Comparison of ENCODE assay signal across 1 cellular context in the genomic region with DNA sequence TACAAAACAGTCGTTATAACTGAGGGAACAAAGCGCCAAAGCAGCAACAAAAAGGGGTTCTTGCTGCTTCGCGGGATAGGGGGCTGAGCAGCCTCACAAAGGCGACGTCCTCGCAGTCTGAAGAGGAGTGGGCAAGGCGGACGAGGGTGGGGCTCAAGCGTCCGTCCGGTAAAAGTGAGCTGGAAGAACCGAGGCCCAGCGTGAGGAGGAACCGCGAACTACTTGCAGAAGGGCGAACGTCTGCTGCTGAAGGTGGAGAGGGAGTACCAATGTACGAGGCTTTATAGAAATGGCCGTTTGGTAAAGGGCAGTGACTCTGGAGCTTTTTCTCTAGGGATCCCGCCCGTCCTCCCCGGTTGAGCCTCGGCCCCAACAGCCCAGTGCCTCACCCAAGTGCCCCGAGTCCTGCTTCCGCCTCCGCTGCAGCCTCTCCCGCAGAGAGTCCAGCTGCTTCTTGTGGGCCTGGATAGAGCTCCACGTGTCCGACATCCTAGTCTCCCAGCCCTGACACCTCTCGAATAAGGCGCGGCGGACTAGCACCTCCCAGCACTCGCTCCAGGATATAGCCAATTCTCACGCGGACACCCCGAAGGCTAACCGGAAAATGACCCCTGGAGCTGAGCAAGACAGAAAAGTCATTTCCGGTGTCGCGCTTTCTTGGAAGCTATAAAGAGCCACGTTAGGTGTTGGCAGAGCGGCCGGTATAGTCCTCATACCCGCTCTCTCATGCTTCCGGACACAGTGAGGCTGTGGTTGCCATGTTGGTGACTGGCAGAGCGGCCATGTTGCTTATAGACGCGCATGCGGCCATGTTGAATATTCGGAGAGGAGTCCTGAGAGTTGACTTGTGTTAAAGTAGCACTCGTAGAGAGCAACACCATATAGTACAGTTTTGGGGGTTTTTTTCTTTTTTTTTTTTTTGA.
A peak's percentile ranks its signal among the peaks of the same experiment; 100 is the strongest.
TF ChIP-seq lines count a peak whose summit lies in the region.

Gene METTL3, minus strand, starts transcription at position 606 of the 923 bp plus-strand sequence. Its CDS starts 117 bp downstream, at position 489.

TF ChIP-seq in A549, 52 proteins besides CTCF, POLR2A, EP300 and RAD21 (continued from another document):
- TF ChIP-seq TP53 (CRISPR knock-in tag; IDR thresholded peaks at IDR 0.05), result 0 out of 2 replicates have a peak, but pooled peaks have one; percentile 34
- TF ChIP-seq HEYL (CRISPR knock-in tag; IDR thresholded peaks at IDR 0.05), result no peak
- TF ChIP-seq CHD2 (IDR thresholded peaks at IDR 0.05; ENCODE audit: low read length, partially characterized antibody), result no peak
- TF ChIP-seq FOSL2 (IDR thresholded peaks at IDR 0.05), result no peak
- peak; percentile 34; the same call in 1 of the 2 replicates for TF ChIP-seq FOSL2 (CRISPR knock-in tag; IDR thresholded peaks at IDR 0.05)
- TF ChIP-seq MYC (IDR thresholded peaks at IDR 0.05; ENCODE audit: borderline replicate concordance, low read length), result peak; percentile 91
- TF ChIP-seq RNF2 (IDR thresholded peaks at IDR 0.05; ENCODE audit: borderline replicate concordance, low read depth), result no peak
- TF ChIP-seq HOXA7 (CRISPR knock-in tag; IDR thresholded peaks at IDR 0.05), result 0 out of 2 replicates have a peak, but pooled peaks have one; percentile 26
- TF ChIP-seq FOXS1 (CRISPR knock-in tag; IDR thresholded peaks at IDR 0.05), result no peak
- TF ChIP-seq MAFK (IDR thresholded peaks at IDR 0.05; ENCODE audit: partially characterized antibody), result peak; percentile 28
- peak; percentile 96 for TF ChIP-seq MAX (IDR thresholded peaks at IDR 0.05)
- no peak for TF ChIP-seq CHD4 (IDR thresholded peaks at IDR 0.05; ENCODE audit: borderline replicate concordance)
- TF ChIP-seq KDM5A (IDR thresholded peaks at IDR 0.05), result 0 out of 2 replicates have a peak, but pooled peaks have one; percentile 23
- no peak for TF ChIP-seq NR3C1 (IDR thresholded peaks at IDR 0.05)
- peak; percentile 84; the same call in 1 of the 2 replicates for TF ChIP-seq HOXB13 (CRISPR knock-in tag; IDR thresholded peaks at IDR 0.05; ENCODE audit: low read depth)
- TF ChIP-seq, protein P1, sequence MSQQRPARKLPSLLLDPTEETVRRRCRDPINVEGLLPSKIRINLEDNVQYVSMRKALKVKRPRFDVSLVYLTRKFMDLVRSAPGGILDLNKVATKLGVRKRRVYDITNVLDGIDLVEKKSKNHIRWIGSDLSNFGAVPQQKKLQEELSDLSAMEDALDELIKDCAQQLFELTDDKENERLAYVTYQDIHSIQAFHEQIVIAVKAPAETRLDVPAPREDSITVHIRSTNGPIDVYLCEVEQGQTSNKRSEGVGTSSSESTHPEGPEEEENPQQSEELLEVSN (IDR thresholded peaks at IDR 0.05; ENCODE audit: borderline replicate concordance, low read depth), result peak; percentile 76
- no peak for TF ChIP-seq BHLHE40 (IDR thresholded peaks at IDR 0.05; ENCODE audit: low read depth, low read length)
- TF ChIP-seq JUNB (IDR thresholded peaks at IDR 0.05), result no peak
